ENCODE assay signal across 18 cellular contexts in genomic region chr2:242098034-242098433, GRCh38.
A peak's percentile ranks its signal among the peaks of the same experiment; 100 is the strongest.
DNase-seq lines count a peak whose midpoint lies in the region; ATAC-seq and TF ChIP-seq lines count a peak whose summit lies in the region.
"Had no signal": no experiment of that assay in that cellular context is flagged by ENCODE, and none has a peak within 500 bp of the region (broad histone marks: within the 10 kb centered on the region; RNA-seq: fewer than 3 reads in every experiment).

No MANE protein-coding gene starts in this region.

- H3K9me3 ChIP-seq in Karpas-422 (ENCODE audit: low read length), result no peaks in the 10 kb centered on the region
- H3K9me3 ChIP-seq in OCI-LY7 (ENCODE audit: low read length), result no peaks in the 10 kb centered on the region
- H3K9me3 ChIP-seq: A549 had no signal

- no peak for ATAC-seq in naive B cell (ENCODE audit: low read depth in 2 of 2)
- no peak for ATAC-seq in natural killer cell treated with Interleukin-12 subunit alpha and Interleukin-12 subunit beta and Interleukin-15 and Interleukin-18, amount 100 ng/mL, for 72 hours
- ATAC-seq: A549, SK-N-SH treated with all-trans-retinoic acid at 6 μM for 48 hours had no signal

- H3K27ac ChIP-seq in C4-2B (peak overlapping the region; percentile 96), Karpas-422 (ENCODE audit: low read length) (peak overlapping the region; percentile 86), OCI-LY7 (ENCODE audit: low read depth, low read length, poor library complexity, severe bottlenecking) (no peak overlapping the region)
- H3K27ac ChIP-seq: A549 had no signal

- BruUV-seq in OCI-LY7 (replicated peaks; lab: Mats Ljungman, UMichigan), result no TSS peak

- no peaks in the 10 kb centered on the region for H3K9me3 Mint-ChIP-seq in naive B cell
- no peaks in the 10 kb centered on the region for H3K9me3 Mint-ChIP-seq in natural killer cell treated with Interleukin-12 subunit alpha and Interleukin-12 subunit beta and Interleukin-15 and Interleukin-18, amount 100 ng/mL, for 72 hours
- H3K9me3 Mint-ChIP-seq in activated naive CD8-positive, alpha-beta T cell treated with anti-CD3 and anti-CD28 coated beads for 36 hours, result no peaks in the 10 kb centered on the region
- H3K9me3 Mint-ChIP-seq in nephron progenitor cell, result no peaks in the 10 kb centered on the region
- H3K9me3 Mint-ChIP-seq: CD4-positive, alpha-beta T cell had no signal

- peak overlapping the region in 4 of 6 donors; percentile 34 to 69 (median 66) for H3K27ac Mint-ChIP-seq in naive B cell
- peak overlapping the region in 1 of 2 donors; percentile 13 for H3K27ac Mint-ChIP-seq in natural killer cell treated with Interleukin-12 subunit alpha and Interleukin-12 subunit beta and Interleukin-15 and Interleukin-18, amount 100 ng/mL, for 72 hours
- no peak overlapping the region for H3K27ac Mint-ChIP-seq in activated naive CD8-positive, alpha-beta T cell treated with anti-CD3 and anti-CD28 coated beads for 36 hours
- no peak overlapping the region for H3K27ac Mint-ChIP-seq in nephron progenitor cell
- H3K27ac Mint-ChIP-seq: CD4-positive, alpha-beta T cell had no signal

- CTCF ChIA-PET in OCI-LY7 (lab: Charles Lee; ENCODE audit: unreplicated experiment), result no interaction called here

- peaks cover 3% of the 10 kb centered on the region; the same call in 1 of the 2 replicates for H3K36me3 ChIP-seq in Karpas-422 (ENCODE audit: insufficient read depth, low read length)
- peaks cover 5% of the 10 kb centered on the region; the same call in 1 of the 2 replicates for H3K36me3 ChIP-seq in OCI-LY7 (ENCODE audit: insufficient read depth, low read length)

- no peaks in the 10 kb centered on the region for H4K20me1 ChIP-seq in Karpas-422 (ENCODE audit: insufficient read depth, low read depth, low read length)
- no peaks in the 10 kb centered on the region for H4K20me1 ChIP-seq in OCI-LY7 (ENCODE audit: insufficient read depth, low read length)

- POLR2A ChIA-PET in OCI-LY7 (lab: Charles Lee), result no interaction called here

- H3K4me2 ChIP-seq in Karpas-422 (ENCODE audit: low read depth, low read length, poor library complexity, severe bottlenecking) (peak overlapping the region; percentile 57), OCI-LY7 (ENCODE audit: low read length) (peak overlapping the region; percentile 22; the same call in 1 of the 2 replicates)
- H3K4me2 ChIP-seq: A549 had no signal

- H3K27me3 ChIP-seq in Karpas-422 (ENCODE audit: low read length), result no peaks in the 10 kb centered on the region

- peaks cover 57% of the 10 kb centered on the region for H3K79me2 ChIP-seq in Karpas-422 (ENCODE audit: low read length)
- H3K79me2 ChIP-seq in OCI-LY7 (ENCODE audit: insufficient read depth, low read depth, low read length), result no peaks in the 10 kb centered on the region

- H3K27me3 Mint-ChIP-seq in naive B cell (no peaks in the 10 kb centered on the region), nephron progenitor cell (ENCODE audit: low read depth, poor library complexity) (peaks cover 20% of the 10 kb centered on the region)
- no peaks in the 10 kb centered on the region for H3K27me3 Mint-ChIP-seq in natural killer cell treated with Interleukin-12 subunit alpha and Interleukin-12 subunit beta and Interleukin-15 and Interleukin-18, amount 100 ng/mL, for 72 hours
- no peaks in the 10 kb centered on the region for H3K27me3 Mint-ChIP-seq in activated naive CD8-positive, alpha-beta T cell treated with anti-CD3 and anti-CD28 coated beads for 36 hours
- H3K27me3 Mint-ChIP-seq: CD4-positive, alpha-beta T cell had no signal

- H3K4me1 Mint-ChIP-seq in naive B cell, result peaks cover 34 to 55% (median 42%) of the 10 kb centered on the region in 3 donors
- H3K4me1 Mint-ChIP-seq in natural killer cell treated with Interleukin-12 subunit alpha and Interleukin-12 subunit beta and Interleukin-15 and Interleukin-18, amount 100 ng/mL, for 72 hours (ENCODE audit: low read depth in 2 of 2), result peaks cover 0 to 26% of the 10 kb centered on the region in 2 donors
- peaks cover 6% of the 10 kb centered on the region for H3K4me1 Mint-ChIP-seq in activated naive CD8-positive, alpha-beta T cell treated with anti-CD3 and anti-CD28 coated beads for 36 hours
- H3K4me1 Mint-ChIP-seq in nephron progenitor cell, result no peaks in the 10 kb centered on the region

- TF ChIP-seq CTCF in C4-2B (conservative IDR thresholded peaks at IDR 0.05) (no peak), OCI-LY7 (conservative IDR thresholded peaks at IDR 0.05; ENCODE audit: low read length) (no peak), nephron progenitor cell (IDR thresholded peaks at IDR 0.05) (no peak)

- intact Hi-C loops in OCI-LY7 (cut with micrococcal nuclease; ENCODE audit: unreplicated experiment), result no loop called here

- H3K4me3 Mint-ChIP-seq in naive B cell (peak overlapping the region in 3 of 8 donors; percentile 11 to 17 (median 14)), nephron progenitor cell (no peak overlapping the region)
- no peak overlapping the region for H3K4me3 Mint-ChIP-seq in natural killer cell treated with Interleukin-12 subunit alpha and Interleukin-12 subunit beta and Interleukin-15 and Interleukin-18, amount 100 ng/mL, for 72 hours
- H3K4me3 Mint-ChIP-seq in activated naive CD8-positive, alpha-beta T cell treated with anti-CD3 and anti-CD28 coated beads for 36 hours, result no peak overlapping the region
- H3K4me3 Mint-ChIP-seq: CD4-positive, alpha-beta T cell had no signal

- H3K36me3 Mint-ChIP-seq in naive B cell (peaks cover 15 to 36% of the 10 kb centered on the region in 2 donors), nephron progenitor cell (ENCODE audit: low read depth) (no peaks in the 10 kb centered on the region)
- peaks cover 10% of the 10 kb centered on the region for H3K36me3 Mint-ChIP-seq in natural killer cell treated with Interleukin-12 subunit alpha and Interleukin-12 subunit beta and Interleukin-15 and Interleukin-18, amount 100 ng/mL, for 72 hours
- H3K36me3 Mint-ChIP-seq in activated naive CD8-positive, alpha-beta T cell treated with anti-CD3 and anti-CD28 coated beads for 36 hours, result peaks cover 12% of the 10 kb centered on the region

- H2AFZ ChIP-seq in Karpas-422 (ENCODE audit: low read length) (peak overlapping the region; percentile 26; the same call in 1 of the 2 replicates), OCI-LY7 (ENCODE audit: low read length) (no peak overlapping the region)

- H3K4me1 ChIP-seq in Karpas-422 (ENCODE audit: low read length) (peaks cover 33% of the 10 kb centered on the region), OCI-LY7 (ENCODE audit: insufficient read depth, low read length, poor library complexity, severe bottlenecking) (peaks cover 18% of the 10 kb centered on the region)
- H3K4me1 ChIP-seq: A549 had no signal

- H3K4me3 ChIP-seq in Karpas-422 (ENCODE audit: low read length) (peak overlapping the region; percentile 10; the same call in 1 of the 2 replicates), OCI-LY7 (ENCODE audit: low read depth, low read length, poor library complexity, severe bottlenecking) (no peak overlapping the region)
- H3K4me3 ChIP-seq: A549 had no signal

- DNase-seq in Karpas-422, result peak; percentile 45
- DNase-seq in OCI-LY7 (ENCODE audit: low spot score), result no peak
- DNase-seq in naive B cell, result no peak
- DNase-seq in natural killer cell treated with Interleukin-12 subunit alpha and Interleukin-12 subunit beta and Interleukin-15 and Interleukin-18, amount 100 ng/mL, for 72 hours (ENCODE audit: low spot score), result no peak
- DNase-seq in activated naive CD8-positive, alpha-beta T cell treated with anti-CD3 and anti-CD28 coated beads for 36 hours, result no peak
- no peak for DNase-seq in nephron progenitor cell
- DNase-seq in HT-29 (ENCODE audit: low spot score), result no peak
- DNase-seq: CD4-positive, alpha-beta T cell; NCI-H1048; NCI-H1436 treated with DMSO at 0.1 percent for 48 hours; NCI-H2029 treated with DMSO at 0.1 percent for 48 hours; NCI-H2171 treated with DMSO at 0.1 percent for 48 hours; NCI-H510A; NCI-H82; SHP77 treated with DMSO at 0.1 percent for 48 hours had no signal

- no peaks in the 10 kb centered on the region for H3K9me2 ChIP-seq in Karpas-422 (replicated peaks; ENCODE audit: insufficient read depth, low read length)
- H3K9me2 ChIP-seq in OCI-LY7 (ENCODE audit: insufficient read depth, low read length), result no peaks in the 10 kb centered on the region

- peak overlapping the region; percentile 34 for H3K9ac ChIP-seq in Karpas-422 (ENCODE audit: low read length)

Comparison
In these comparisons a context has a peak if more than half of its experiments do, and no peak if none do; other contexts are left out.
1. H3K27ac Mint-ChIP-seq: peak in naive B cell (4 of 6); none in activated naive CD8-positive, alpha-beta T cell treated with anti-CD3 and anti-CD28 coated beads for 36 hours (single experiment) and nephron progenitor cell (single experiment).